30 cellular contexts compared by ENCODE assay signal in genomic region chr10:88875081-88875480, GRCh38. TPM values are rescaled to one million over a fixed set of nuclear protein-coding genes. Genes with fewer than 3 reads are reported as not detected.
"Had no signal": no experiment of that assay in that cellular context is flagged by ENCODE, and none has a peak within 500 bp of the region (broad histone marks: within the 10 kb centered on the region; RNA-seq: fewer than 3 reads in every experiment).

No MANE protein-coding gene starts in this region.

- H3K4me2 ChIP-seq: neural progenitor cell had no signal

- H3K9me3 Mint-ChIP-seq: nephron progenitor cell; neural progenitor cell; stimulated activated effector memory CD8-positive, alpha-beta T cell treated with anti-CD3 and anti-CD28 coated beads, Interleukin-12 subunit alpha, Interleukin-12 subunit beta, amount 100 ng/mL, for 72 hours; stimulated activated naive CD8-positive, alpha-beta T cell treated with anti-CD3 and anti-CD28 coated beads, Interleukin-15, Interleukin-2, amounts not matched to agents 100 ng/mL and 50 ng/mL, for 24 hours had no signal

- H3K27ac ChIP-seq: neural progenitor cell, ovary, parathyroid adenoma, psoas muscle, right lobe of liver, sigmoid colon, stomach, thoracic aorta, thyroid gland, tibial nerve, upper lobe of left lung, vagina had no signal

- H3K9me3 ChIP-seq: ovary, psoas muscle, right lobe of liver, sigmoid colon, stomach, thoracic aorta, thyroid gland, tibial nerve, upper lobe of left lung, vagina had no signal

- H3K27me3 ChIP-seq: ovary, right lobe of liver, sigmoid colon, stomach, thyroid gland, tibial nerve, upper lobe of left lung, vagina had no signal

- H3K9ac ChIP-seq: neural progenitor cell, parathyroid adenoma had no signal

- H3K79me2 ChIP-seq: parathyroid adenoma had no signal

- H3K36me3 Mint-ChIP-seq: natural killer cell treated with Interleukin-12 subunit alpha and Interleukin-12 subunit beta and Interleukin-15 and Interleukin-18, amount 100 ng/mL, for 72 hours; neural progenitor cell; stimulated activated naive B cell treated with anti-CD40 and anti-IgM and Interleukin-4, amounts not matched to agents 10 μg/mL and 1 μg/mL and 100 μg/mL, for 72 hours had no signal

- DNase-seq: nephron progenitor cell; occipital lobe; ovary; posterior cingulate gyrus; psoas muscle; right cardiac atrium; right lobe of liver; sigmoid colon; small intestine; stimulated activated CD4-positive, alpha-beta T cell treated with anti-CD3 and anti-CD28 coated beads, Interleukin-15, amount 100 ng/mL, for 24 hours; stimulated activated CD4-positive, alpha-beta T cell treated with anti-CD3 and anti-CD28 coated beads, Interleukin-2, amount 100 ng/mL, for 24 hours; stimulated activated CD4-positive, alpha-beta T cell treated with anti-CD3 and anti-CD28 coated beads, Interleukin-2, amount 100 ng/mL, for 48 hours; stimulated activated CD4-positive, alpha-beta T cell treated with anti-CD3 and anti-CD28 coated beads, Interleukin-4, amount 100 ng/mL, for 24 hours; stimulated activated naive B cell treated with anti-CD40 and anti-IgM and Interleukin-4, amounts not matched to agents 10 μg/mL and 1 μg/mL and 100 μg/mL, for 72 hours; stimulated activated naive CD4-positive, alpha-beta T cell treated with Interleukin-2 at 50 U/mL for 16 hours; stomach; thyroid gland; trophoblast cell; upper lobe of left lung had no signal

- H3K4me3 Mint-ChIP-seq: natural killer cell treated with Interleukin-12 subunit alpha and Interleukin-12 subunit beta and Interleukin-15 and Interleukin-18, amount 100 ng/mL, for 72 hours; nephron progenitor cell; neural progenitor cell; stimulated activated effector memory CD8-positive, alpha-beta T cell treated with anti-CD3 and anti-CD28 coated beads, Interleukin-12 subunit alpha, Interleukin-12 subunit beta, amount 100 ng/mL, for 72 hours; stimulated activated naive B cell treated with anti-CD40 and anti-IgM and Interleukin-4, amounts not matched to agents 10 μg/mL and 1 μg/mL and 100 μg/mL, for 72 hours; stimulated activated naive CD8-positive, alpha-beta T cell treated with anti-CD3 and anti-CD28 coated beads, Interleukin-15, Interleukin-2, amounts not matched to agents 100 ng/mL and 50 ng/mL, for 24 hours had no signal

- H3K4me1 ChIP-seq: neural progenitor cell, parathyroid adenoma, psoas muscle, thyroid gland had no signal

- H3K4me3 ChIP-seq: neural progenitor cell, ovary, psoas muscle, right lobe of liver, sigmoid colon, stomach, thoracic aorta, thyroid gland, tibial nerve, upper lobe of left lung, vagina had no signal

- ATAC-seq: natural killer cell treated with Interleukin-12 subunit alpha and Interleukin-12 subunit beta and Interleukin-15 and Interleukin-18, amount 100 ng/mL, for 72 hours; psoas muscle; right cardiac atrium; right lobe of liver; stimulated activated effector memory CD8-positive, alpha-beta T cell treated with anti-CD3 and anti-CD28 coated beads, Interleukin-12 subunit alpha, Interleukin-12 subunit beta, amount 100 ng/mL, for 72 hours; stimulated activated naive B cell treated with anti-CD40 and anti-IgM and Interleukin-4, amounts not matched to agents 10 μg/mL and 1 μg/mL and 100 μg/mL, for 72 hours had no signal

- H3K27ac Mint-ChIP-seq: natural killer cell treated with Interleukin-12 subunit alpha and Interleukin-12 subunit beta and Interleukin-15 and Interleukin-18, amount 100 ng/mL, for 72 hours; nephron progenitor cell; neural progenitor cell; progenitor cell of endocrine pancreas; stimulated activated effector memory CD8-positive, alpha-beta T cell treated with anti-CD3 and anti-CD28 coated beads, Interleukin-12 subunit alpha, Interleukin-12 subunit beta, amount 100 ng/mL, for 72 hours; stimulated activated naive B cell treated with anti-CD40 and anti-IgM and Interleukin-4, amounts not matched to agents 10 μg/mL and 1 μg/mL and 100 μg/mL, for 72 hours; stimulated activated naive CD8-positive, alpha-beta T cell treated with anti-CD3 and anti-CD28 coated beads, Interleukin-15, Interleukin-2, amounts not matched to agents 100 ng/mL and 50 ng/mL, for 24 hours had no signal

- H2AFZ ChIP-seq: neural progenitor cell, parathyroid adenoma had no signal

- H3K36me3 ChIP-seq: neural progenitor cell, ovary, right lobe of liver, sigmoid colon, stomach, thoracic aorta, thyroid gland, tibial nerve, upper lobe of left lung, vagina had no signal

RNA-seq across cellular contexts. Expression of gene ANKRD22, which starts 23.4 kb away (rescaled TPM):
- total RNA-seq: progenitor cell of endocrine pancreas, psoas muscle, sigmoid colon, skeletal muscle tissue, temporal lobe, thoracic aorta, thyroid gland, tibial nerve had no signal
- polyA plus RNA-seq: right cardiac atrium had no signal
